In the genomic region with DNA sequence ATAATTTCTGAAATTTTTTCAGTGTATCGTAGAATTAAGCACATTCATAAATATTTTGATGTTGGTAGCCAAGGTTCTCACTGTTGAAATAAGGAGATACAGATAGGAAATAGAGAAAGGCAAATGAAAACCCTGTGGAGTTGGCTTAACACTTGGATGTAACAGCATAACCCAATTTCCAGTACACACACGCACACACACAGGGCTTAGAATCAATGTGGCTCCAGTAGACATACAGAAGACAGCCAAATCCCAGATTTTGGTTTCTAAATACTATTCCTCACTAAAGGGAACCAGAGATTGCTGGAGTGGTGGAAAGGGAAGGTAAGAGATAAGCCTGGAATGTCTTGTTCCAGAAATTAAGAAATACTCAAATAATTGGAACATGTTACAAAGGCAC, we compare ENCODE assay signal across 25 cellular contexts.
"Had no signal": no experiment of that assay in that cellular context is flagged by ENCODE, and none has a peak within 500 bp of the region (broad histone marks: within the 10 kb centered on the region; RNA-seq: fewer than 3 reads in every experiment).

No MANE protein-coding gene starts in this region.

- H3K27ac ChIP-seq: ascending aorta, cardiac muscle cell, SJSA1 had no signal

- H3K27me3 ChIP-seq: ascending aorta, cardiac muscle cell, SJSA1 had no signal

- H3K36me3 ChIP-seq: cardiac muscle cell, SJSA1 had no signal

- H3K4me1 ChIP-seq: ascending aorta, SJSA1 had no signal

- DNase-seq: activated CD4-positive, alpha-beta T cell treated with anti-CD3 and anti-CD28 coated beads, Interleukin-2, amount 10 ng/mL, durations not matched to agents 7 days and 5 days; activated CD4-positive, alpha-beta T cell treated with anti-CD3 and anti-CD28 coated beads, Interleukin-2, amount 50 U/mL, for 48 hours; activated CD8-positive, alpha-beta T cell treated with anti-CD3 and anti-CD28 coated beads, Interleukin-2, amount 10 ng/mL, durations not matched to agents 7 days and 5 days; activated gamma-delta T cell; activated naive CD4-positive, alpha-beta T cell treated with Interleukin-2 at 50 U/mL for 16 hours; activated naive CD8-positive, alpha-beta T cell treated with anti-CD3 and anti-CD28 coated beads, Interleukin-2, amount 10 ng/mL, durations not matched to agents 7 days and 5 days; activated T-cell treated with anti-CD3 and anti-CD28 coated beads, Interleukin-2, amount 50 U/mL, for 24 hours; amygdala; cerebellar nuclear complex; Karpas-422; KBM-7; NCI-H1105; NCI-H1436; NCI-H1694; NCI-H1930; NCI-H2081 treated with DMSO at 0.1 percent for 48 hours; NCI-H510A; NCI-H526; NCI-H748 treated with DMSO at 0.1 percent for 48 hours; NK-92 treated with Interleukin-12 subunit alpha and Interleukin-12 subunit beta, amount 100 ng/mL, for 24 hours; SHP77 treated with DMSO at 0.1 percent for 48 hours; SK-N-SH had no signal

- H3K4me3 ChIP-seq: ascending aorta, cardiac muscle cell, SJSA1 had no signal

- H3K9me3 ChIP-seq: ascending aorta, SJSA1, SK-N-SH had no signal

- ATAC-seq: activated CD8-positive, alpha-beta T cell treated with anti-CD3 and anti-CD28 coated beads, Interleukin-2, amount 10 ng/mL, durations not matched to agents 7 days and 5 days had no signal
